8 cellular contexts compared by ENCODE assay signal in the genomic region with DNA sequence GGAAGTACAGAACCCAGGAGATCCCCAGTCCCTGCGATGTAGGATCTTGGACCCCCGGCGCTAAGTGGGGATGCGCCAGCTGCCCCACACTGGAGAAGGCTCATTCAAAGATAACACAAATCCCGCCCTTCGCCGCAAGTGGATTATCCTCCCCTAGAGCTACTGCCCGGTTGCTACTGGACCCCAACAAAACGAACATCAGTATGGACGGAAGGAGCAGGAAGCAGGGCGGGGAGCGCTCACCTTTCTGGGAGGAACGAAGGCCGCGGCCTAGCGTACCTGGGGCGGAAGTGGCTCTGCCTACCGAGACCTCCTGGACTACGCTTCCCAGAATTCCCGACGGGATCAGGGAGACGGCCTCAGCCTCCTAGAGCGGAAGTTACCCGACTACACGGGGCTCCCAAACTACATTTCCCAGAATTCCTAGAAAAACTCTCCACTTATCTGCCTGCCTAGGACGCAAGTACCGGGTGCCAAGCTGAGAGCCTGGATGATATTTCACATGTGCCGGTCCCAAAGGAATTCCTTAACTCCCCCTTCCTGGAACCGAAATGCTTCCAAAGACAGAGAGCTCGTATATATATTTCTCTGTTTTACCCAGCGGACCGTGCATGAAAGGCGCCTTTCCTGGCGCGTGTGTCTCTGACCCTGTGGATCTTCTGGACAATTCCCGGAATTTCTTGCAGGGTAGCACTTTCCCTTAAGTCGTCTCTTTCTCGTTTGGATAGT. TPM values are rescaled to one million over a fixed set of nuclear protein-coding genes. Genes with fewer than 3 reads are reported as not detected.
DNase-seq lines count a peak whose midpoint lies in the region; ATAC-seq and TF ChIP-seq lines count a peak whose summit lies in the region.

A gene (minus strand): TSS at position 298 of the 729 bp plus-strand sequence. CDS start 16,141 bp downstream, outside the sequence.

- ATAC-seq in left colon (peak; percentile 100), HG03108 (IDR thresholded peaks at IDR 0.05; ENCODE audit: unreplicated experiment) (no peak), GM19455 (IDR thresholded peaks at IDR 0.05; ENCODE audit: unreplicated experiment) (no peak)

- H3K9me3 ChIP-seq in duodenal mucosa (ENCODE audit: control insufficient read depth in 1 of 2, low read length in 2 of 2): peaks cover 8% of the 10 kb centered on the region in 2 donors

- DNase-seq in COLO829 (ENCODE audit: low spot score) (peak; percentile 31), SHP77 (lab: John Stamatoyannopoulos, UW) (peak; percentile 94 to 96), left colon (peak; percentile 87 to 94), smooth muscle cell of the brain vasculature (ENCODE audit: low read depth, low spot score) (peak; percentile 67)

- no peaks in the 10 kb centered on the region for H3K27me3 ChIP-seq in duodenal mucosa (ENCODE audit: control insufficient read depth in 1 of 2, insufficient read depth in 2 of 2, low read length in 2 of 2)

- no peak for TF ChIP-seq EP300 in Ishikawa (IDR thresholded peaks at IDR 0.05; ENCODE audit: borderline replicate concordance)

- H3K9ac ChIP-seq in duodenal mucosa (ENCODE audit: low read depth in 1 of 2, low read length in 2 of 2): peak within 1 kb of the TSS; percentile 67 to 81

- peaks cover 0 to 6% of the 10 kb centered on the region in 2 donors for H3K4me1 ChIP-seq in duodenal mucosa (ENCODE audit: control insufficient read depth in 1 of 2, insufficient read depth in 2 of 2, low read length in 2 of 2)

- H3K4me3 ChIP-seq in duodenal mucosa (ENCODE audit: low read depth in 1 of 2, low read length in 2 of 2): peak within 1 kb of the TSS; percentile 86 to 94

- H3K27ac ChIP-seq in duodenal mucosa (ENCODE audit: low read depth, low read length): peak within 1 kb of the TSS; percentile 58

- H3K36me3 ChIP-seq in duodenal mucosa (ENCODE audit: control insufficient read depth in 1 of 2, insufficient read depth in 2 of 2, low read length in 2 of 2): no peaks in the 10 kb centered on the region

- intact Hi-C loops in left colon (cut with DNase I, micrococcal nuclease): no loop called here

- TF ChIP-seq RAD21 in Ishikawa (IDR thresholded peaks at IDR 0.05; ENCODE audit: low read depth): no peak

TF ChIP-seq in Ishikawa, 13 proteins besides CTCF, POLR2A, EP300 and RAD21:
- TF ChIP-seq ZBTB7A (IDR thresholded peaks at IDR 0.05; ENCODE audit: low read depth) (no peak), TAF1 (IDR thresholded peaks at IDR 0.05; ENCODE audit: low read depth) (0 out of 2 replicates have a peak, but pooled peaks have one; percentile 44), TEAD4 (IDR thresholded peaks at IDR 0.05) (no peak)

RNA-seq across cellular contexts. Expression of the gene that starts here (rescaled TPM):
- total RNA-seq in left colon: 1 to 10 TPM; 3.3 to 4.4 TPM

Comparison
In these comparisons a context has a peak if more than half of its experiments do, and no peak if none do; other contexts are left out.
1. DNase-seq: peak in every context shown above with its lines; median percentile 95 in SHP77; 90 in left colon; 67 in smooth muscle cell of the brain vasculature; 31 in COLO829.